Comparison of ENCODE assay signal across 8 cellular contexts in the genomic region with DNA sequence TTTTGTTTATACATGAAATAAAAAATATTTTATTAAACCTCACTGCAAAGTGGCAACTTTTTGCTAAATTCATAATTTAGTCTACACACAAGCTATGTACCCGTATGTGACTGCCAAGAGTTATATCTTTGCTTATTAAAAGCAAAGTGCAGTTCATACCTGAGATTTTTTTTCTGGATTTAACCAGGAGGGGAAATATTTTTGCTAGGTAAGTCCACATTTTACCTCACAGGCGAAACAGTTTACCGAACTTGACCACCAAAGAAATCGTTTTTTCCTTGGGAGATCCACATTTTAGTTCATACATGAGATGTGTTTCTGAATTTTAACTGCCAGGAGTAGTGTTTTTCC. TPM values are rescaled to one million over a fixed set of nuclear protein-coding genes. Genes with fewer than 3 reads are reported as not detected.
A peak's percentile ranks its signal among the peaks of the same experiment; 100 is the strongest.
DNase-seq lines count a peak whose midpoint lies in the region; ATAC-seq, FAIRE-seq and TF ChIP-seq lines count a peak whose summit lies in the region.

No MANE protein-coding gene starts in this region.

- H3K4me3 ChIP-seq in OCI-LY1 (ENCODE audit: low read depth, low read length, poor library complexity, severe bottlenecking) (peak overlapping the region; percentile 78), endodermal cell (ENCODE audit: low read length) (peak overlapping the region; percentile 83), pancreas (peak overlapping the region in 2 of 4 donors; percentile 98 to 99)

- CTCF ChIA-PET in Calu3 (lab: Charles Lee), result no interaction called here

- H3K27ac Mint-ChIP-seq in Calu3 (ENCODE audit: unreplicated experiment) (no peak overlapping the region), endodermal cell (no peak overlapping the region)

- TF ChIP-seq CTCF in Calu3 (IDR thresholded peaks at IDR 0.05; ENCODE audit: unreplicated experiment), result no peak
- TF ChIP-seq CTCF in OCI-LY1 (IDR thresholded peaks at IDR 0.05; ENCODE audit: low read length), result no peak
- TF ChIP-seq CTCF in endodermal cell (conservative IDR thresholded peaks at IDR 0.05), result no peak
- no peak for TF ChIP-seq CTCF in pancreas (IDR thresholded peaks at IDR 0.05)

- peaks cover 7% of the 10 kb centered on the region; the same call in 1 of the 2 replicates for H3F3A ChIP-seq in OCI-LY1 (ENCODE audit: insufficient read depth, low read length)

- H3K9me2 ChIP-seq in OCI-LY1 (ENCODE audit: low read depth, low read length), result no peaks in the 10 kb centered on the region

- WGBS in endodermal cell (ENCODE audit: insufficient coverage in 1 of 2, insufficient read length in 1 of 2), 2 experiments, result 89 to 94% methylated on average over 4 of the region's 4 CpGs
- 86 to 89% methylated on average over 4 of the region's 4 CpGs for WGBS in pancreas, 2 donors

- H3K9ac ChIP-seq in OCI-LY1 (ENCODE audit: low read length) (peak overlapping the region; percentile 77), endodermal cell (ENCODE audit: extremely low read depth, low read length, poor library complexity, severe bottlenecking) (peak overlapping the region; percentile 69)

- H3K9me3 ChIP-seq in OCI-LY1 (ENCODE audit: low read length) (no peaks in the 10 kb centered on the region), endodermal cell (ENCODE audit: control insufficient read depth, low read length) (no peaks in the 10 kb centered on the region), pancreas (no peaks in the 10 kb centered on the region)

- peaks cover 25% of the 10 kb centered on the region for H3K79me2 ChIP-seq in OCI-LY1 (ENCODE audit: insufficient read depth, low read length)

- H3K27me3 Mint-ChIP-seq in Calu3 (ENCODE audit: unreplicated experiment), result no peaks in the 10 kb centered on the region
- no peaks in the 10 kb centered on the region for H3K27me3 Mint-ChIP-seq in endodermal cell (ENCODE audit: insufficient read depth)

- peak; percentile 71 for FAIRE-seq in pancreas (lab: Jason Lieb, UNC)

- H3K9me3 Mint-ChIP-seq in Calu3 (ENCODE audit: low read depth, unreplicated experiment), result no peaks in the 10 kb centered on the region
- no peaks in the 10 kb centered on the region for H3K9me3 Mint-ChIP-seq in endodermal cell

- DNase-seq in Calu3, result no peak
- no peak for DNase-seq in endodermal cell
- DNase-seq in pancreas, result no peak
- no peak for DNase-seq in NCI-H526 treated with DMSO at 0.1 percent for 48 hours (lab: John Stamatoyannopoulos, UW)

- intact Hi-C loops in Calu3 (cut with micrococcal nuclease; ENCODE audit: unreplicated experiment) (no loop called here), pancreas (cut with DNase I) (no loop called here)

- ATAC-seq in pancreas (no peak), GM21737 (IDR thresholded peaks at IDR 0.05; ENCODE audit: unreplicated experiment) (no peak), HG03378 (IDR thresholded peaks at IDR 0.05; ENCODE audit: unreplicated experiment) (no peak), HG03469 (IDR thresholded peaks at IDR 0.05; ENCODE audit: unreplicated experiment) (no peak)

- H3K4me3 Mint-ChIP-seq in Calu3 (ENCODE audit: low read depth, unreplicated experiment) (peak overlapping the region; percentile 95), endodermal cell (peak overlapping the region; percentile 90)

- peaks cover 62% of the 10 kb centered on the region for H3K36me3 Mint-ChIP-seq in Calu3 (ENCODE audit: insufficient read depth, unreplicated experiment)
- peaks cover 10% of the 10 kb centered on the region for H3K36me3 Mint-ChIP-seq in endodermal cell (ENCODE audit: low read depth)

- H3K4me2 ChIP-seq in OCI-LY1 (ENCODE audit: low read length), result peak overlapping the region; percentile 84

- peak overlapping the region; percentile 79 for H3K27ac ChIP-seq in OCI-LY1 (ENCODE audit: low read depth, low read length, poor library complexity, severe bottlenecking)
- H3K27ac ChIP-seq in endodermal cell (ENCODE audit: low read depth, low read length), result no peak overlapping the region
- peak overlapping the region in 1 of 4 donors; percentile 98 for H3K27ac ChIP-seq in pancreas

- H3K27me3 ChIP-seq in OCI-LY1 (ENCODE audit: insufficient read depth, low read length) (no peaks in the 10 kb centered on the region), endodermal cell (ENCODE audit: control insufficient read depth, insufficient read depth, low read length, poor library complexity, severe bottlenecking) (no peaks in the 10 kb centered on the region), pancreas (no peaks in the 10 kb centered on the region)

- no peaks in the 10 kb centered on the region for H4K20me1 ChIP-seq in OCI-LY1 (ENCODE audit: insufficient read depth, low read length)

- H3K4me1 Mint-ChIP-seq in Calu3 (ENCODE audit: low read depth, unreplicated experiment) (peaks cover 15% of the 10 kb centered on the region), endodermal cell (peaks cover 8% of the 10 kb centered on the region)

- BruUV-seq in Calu3 (replicated peaks; lab: Mats Ljungman, UMichigan), result no TSS peak

- peak overlapping the region; percentile 1; the same call in 1 of the 2 replicates for H2AFZ ChIP-seq in OCI-LY1 (ENCODE audit: low read length)

- H3K36me3 ChIP-seq in OCI-LY1 (ENCODE audit: insufficient read depth, low read length) (peaks cover 33% of the 10 kb centered on the region), endodermal cell (ENCODE audit: control insufficient read depth, insufficient read depth, low read length) (peaks cover 15% of the 10 kb centered on the region), pancreas (peaks cover 0 to 13% (median 5%) of the 10 kb centered on the region in 3 donors)

- peaks cover 60% of the 10 kb centered on the region for H3K4me1 ChIP-seq in OCI-LY1 (ENCODE audit: insufficient read depth, low read length, severe bottlenecking)
- H3K4me1 ChIP-seq in endodermal cell (ENCODE audit: control insufficient read depth, insufficient read depth, low read length), result peaks cover 7% of the 10 kb centered on the region
- peaks cover 5 to 25% (median 19%) of the 10 kb centered on the region in 3 donors for H3K4me1 ChIP-seq in pancreas

RNA-seq across cellular contexts. Expression of gene JSRP1, which starts 12.2 kb away (rescaled TPM):
- total RNA-seq in Calu3 (2022), result 0.73 TPM in 1 of 2 replicates, not detected in the other
- total RNA-seq in endodermal cell, result under 1 TPM; 0.66 to 0.89 TPM
- polyA plus RNA-seq in endodermal cell (2013, experiment 1 of 2), result not detected
- polyA plus RNA-seq in endodermal cell (2013, experiment 2 of 2), result not detected
- 1 to 10 TPM in 1 of 6 donors, under 1 TPM in 3, not detected in 2; 0.29 to 1.1 (median 0.80) TPM for total RNA-seq in pancreas
- 1 to 10 TPM; 3.2 to 4.0 TPM for polyA plus RNA-seq in pancreas

RNA-seq across cellular contexts. Expression of gene PEAK3, which starts 13.5 kb away (rescaled TPM):
- total RNA-seq in Calu3 (2022), result not detected in 2 replicates
- total RNA-seq in endodermal cell, result not detected
- polyA plus RNA-seq in endodermal cell (2013, experiment 1 of 2), result not detected
- 0.08 TPM for polyA plus RNA-seq in endodermal cell (2013, experiment 2 of 2)
- under 1 TPM in 4 of 6 donors, not detected in 2; 0.13 to 0.81 (median 0.35) TPM for total RNA-seq in pancreas
- under 1 TPM; 0.04 to 0.07 TPM for polyA plus RNA-seq in pancreas

RNA-seq across cellular contexts. Expression of gene AMH, which starts 19.3 kb away (rescaled TPM):
- total RNA-seq in Calu3 (2022) (3.7 and 5.0 TPM in 2 replicates), endodermal cell (10 to 100 TPM; 20.5 to 35.1 TPM), pancreas (1 to 10 TPM; 1.4 to 4.1 (median 1.7) TPM)
- polyA plus RNA-seq in endodermal cell (2013, experiment 1 of 2), result 4.8 TPM
- polyA plus RNA-seq in endodermal cell (2013, experiment 2 of 2), result 5.6 TPM
- polyA plus RNA-seq in pancreas, result 1 to 10 TPM; 8.9 to 9.5 TPM

RNA-seq across cellular contexts. Expression of gene SF3A2, which starts 31.8 kb away (rescaled TPM):
- 83.0 and 83.6 TPM in 2 replicates for total RNA-seq in Calu3 (2022)
- total RNA-seq in endodermal cell, result 100 to 1,000 TPM; 126 to 132 TPM
- 147 TPM for polyA plus RNA-seq in endodermal cell (2013, experiment 1 of 2)
- 122 TPM for polyA plus RNA-seq in endodermal cell (2013, experiment 2 of 2)
- total RNA-seq in pancreas, result 10 to 100 TPM; 25.0 to 36.1 (median 29.6) TPM
- polyA plus RNA-seq in pancreas, result 10 to 100 TPM; 39.2 to 64.0 TPM

RNA-seq across cellular contexts. Expression of gene PLEKHJ1, which starts 32.3 kb away (rescaled TPM):
- 38.7 and 43.5 TPM in 2 replicates for total RNA-seq in Calu3 (2022)
- 100 to 1,000 TPM; 146 to 192 TPM for total RNA-seq in endodermal cell
- polyA plus RNA-seq in endodermal cell (2013, experiment 1 of 2), result 103 TPM
- polyA plus RNA-seq in endodermal cell (2013, experiment 2 of 2), result 96.8 TPM
- total RNA-seq in pancreas, result 10 to 100 TPM; 34.3 to 50.8 (median 39.6) TPM
- polyA plus RNA-seq in pancreas, result 100 to 1,000 TPM in 1 of 2 donors, 10 to 100 TPM in 1; 90.8 to 101 TPM
